Comparison of ENCODE assay signal across 1 cellular context in the genomic region with DNA sequence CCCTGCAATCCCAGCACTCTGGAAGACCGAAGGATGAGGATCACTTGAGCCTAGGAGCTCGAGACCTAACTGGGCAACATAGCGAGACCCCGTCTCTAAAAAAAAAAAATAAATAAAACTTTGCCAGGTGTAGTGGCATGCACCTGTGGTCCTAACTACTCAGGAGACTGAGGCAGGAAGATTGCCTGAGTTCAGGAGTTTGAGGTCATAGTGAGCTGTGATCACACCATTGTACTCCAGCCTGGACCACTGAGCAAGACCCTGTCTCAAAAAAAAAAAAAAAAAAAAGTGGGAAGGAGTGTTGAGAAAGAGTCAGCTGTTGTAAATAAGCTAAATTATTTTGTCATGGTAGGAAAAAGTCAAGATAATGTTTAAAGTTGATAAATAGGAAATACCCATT.
TF ChIP-seq lines count a peak whose summit lies in the region.

No MANE protein-coding gene starts in this region.

TF ChIP-seq in endothelial cell of umbilical vein, 7 proteins besides CTCF, POLR2A, EP300 and RAD21 (continued from another document):
- TF ChIP-seq, protein P1, sequence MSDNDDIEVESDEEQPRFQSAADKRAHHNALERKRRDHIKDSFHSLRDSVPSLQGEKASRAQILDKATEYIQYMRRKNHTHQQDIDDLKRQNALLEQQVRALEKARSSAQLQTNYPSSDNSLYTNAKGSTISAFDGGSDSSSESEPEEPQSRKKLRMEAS (IDR thresholded peaks at IDR 0.05; ENCODE audit: insufficient read depth, insufficient read length), result no peak
- no peak for TF ChIP-seq POLR2AphosphoS5 (IDR thresholded peaks at IDR 0.05; ENCODE audit: insufficient read depth, low read depth, low read length)
- no peak for TF ChIP-seq JUN (IDR thresholded peaks at IDR 0.05; ENCODE audit: borderline replicate concordance, insufficient read depth, insufficient read length, low read depth)
